Comparison of ENCODE assay signal across 12 cellular contexts in the genomic region with DNA sequence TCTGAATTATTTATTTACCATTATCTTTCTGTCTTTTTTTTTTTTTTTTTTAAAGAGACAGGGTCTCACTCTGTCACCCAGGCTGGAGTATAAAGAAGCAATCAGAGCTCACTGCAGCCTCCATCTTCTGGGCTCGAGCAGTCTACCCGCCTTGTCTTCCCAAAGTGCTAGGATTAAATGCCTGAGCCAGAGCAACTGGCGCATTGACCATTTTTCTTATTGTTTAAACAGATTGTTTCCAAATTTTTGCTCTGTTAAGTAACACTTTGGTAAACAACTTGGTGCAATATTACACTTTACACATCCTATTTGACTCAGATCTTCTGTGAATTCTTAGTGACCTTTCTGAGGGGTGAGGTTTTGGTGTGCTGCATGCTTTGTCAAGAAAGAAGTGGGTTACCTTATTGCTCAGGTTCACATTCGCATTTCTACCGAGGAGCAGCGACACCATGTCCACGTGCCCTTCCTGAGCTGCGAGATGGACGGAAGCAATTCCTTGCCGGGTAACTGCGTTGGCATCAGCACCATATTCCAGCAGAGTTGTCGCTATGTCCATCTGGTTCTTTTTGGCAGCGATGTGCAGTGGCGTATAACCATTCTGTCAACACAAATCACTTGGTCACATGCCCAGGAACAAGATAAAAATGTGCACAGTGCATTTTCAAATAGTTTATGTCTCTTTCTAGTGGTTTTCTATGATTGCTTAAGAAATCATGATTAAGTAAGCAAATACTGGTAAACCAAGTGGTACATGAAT.
DNase-seq lines count a peak whose midpoint lies in the region; ATAC-seq and TF ChIP-seq lines count a peak whose summit lies in the region.
"Had no signal": no experiment of that assay in that cellular context is flagged by ENCODE, and none has a peak within 500 bp of the region (broad histone marks: within the 10 kb centered on the region; RNA-seq: fewer than 3 reads in every experiment).

No MANE protein-coding gene starts in this region.

- intact Hi-C loops in Right ventricle myocardium inferior (cut with DNase I): loop anchor here (5.0 kb wide), 1 partner anchor 64 kb away; no protein-coding TSS in a partner anchor
- intact Hi-C loops in cardiac septum (cut with DNase I): loop anchor here (5.0 kb wide), 1 partner anchor 44 kb away; no protein-coding TSS in a partner anchor
- intact Hi-C loops in dorsolateral prefrontal cortex (cut with DNase I): no loop called here

- peak overlapping the region in 2 of 59 donors; percentile 1 to 6 for H3K4me3 ChIP-seq in dorsolateral prefrontal cortex
- no peak overlapping the region for H3K4me3 ChIP-seq in lung
- H3K4me3 ChIP-seq: PC-9, testis had no signal

- DNase-seq in Right ventricle myocardium inferior (ENCODE audit: missing footprints): peak; percentile 75
- DNase-seq in cardiac septum (ENCODE audit: low spot score): no peak
- DNase-seq in dorsolateral prefrontal cortex: peak in 9 of 10 donors; percentile 35 to 94 (median 66)
- peak; percentile 29 for DNase-seq in lung (ENCODE audit: low spot score)
- DNase-seq in NCI-H1436 treated with DMSO at 0.1 percent for 48 hours (lab: John Stamatoyannopoulos, UW): no peak
- no peak for DNase-seq in NCI-H748 treated with DMSO at 0.1 percent for 48 hours (lab: John Stamatoyannopoulos, UW)
- DNase-seq in NCI-H748 (lab: John Stamatoyannopoulos, UW; ENCODE audit: unreplicated experiment): no peak
- DNase-seq: activated CD4-positive, alpha-beta T cell treated with anti-CD3 and anti-CD28 coated beads for 36 hours; activated T-cell treated with anti-CD3 and anti-CD28 coated beads, Interleukin-2, amount 50 U/mL, for 72 hours; testis had no signal

- peak; percentile 88 for ATAC-seq in Right ventricle myocardium inferior
- ATAC-seq in lung (ENCODE audit: insufficient read depth, low FRiP score): no peak
- no peak for ATAC-seq in activated CD4-positive, CD25-positive, alpha-beta regulatory T cell treated with anti-CD3 and anti-CD28 coated beads, Interleukin-2, amount 50 U/mL, for 24 hours
- ATAC-seq: activated CD4-positive, alpha-beta T cell treated with anti-CD3 and anti-CD28 coated beads for 36 hours; activated T-cell treated with anti-CD3 and anti-CD28 coated beads, Interleukin-2, amount 50 U/mL, for 72 hours had no signal

- H3K27ac ChIP-seq in dorsolateral prefrontal cortex: peak overlapping the region in 54 of 59 donors; percentile 0 to 93 (median 62)
- peak overlapping the region in 1 of 2 donors; percentile 52 for H3K27ac ChIP-seq in lung (ENCODE audit: low read depth in 1 of 2, low read length in 1 of 2)
- H3K27ac ChIP-seq: PC-9, testis had no signal

- peak in 1 of 56 donors; percentile 11 for TF ChIP-seq CTCF in dorsolateral prefrontal cortex (IDR thresholded peaks at IDR 0.05 in 54 of 56, conservative IDR thresholded peaks at IDR 0.05 in 2 of 56; ENCODE audit: low read depth in 1 of 56, partially characterized antibody in 56 of 56)
- TF ChIP-seq CTCF in lung (IDR thresholded peaks at IDR 0.05; ENCODE audit: control extremely low read depth, extremely low read depth): no peak

- WGBS in lung, 2 donors: 72 to 85% methylated on average over 14 of the region's 14 CpGs

- H3K36me3 ChIP-seq in lung (ENCODE audit: control insufficient read depth in 2 of 2, insufficient read depth in 2 of 2, low read length in 2 of 2): peaks cover 2 to 10% of the 10 kb centered on the region in 2 donors

- H3K4me1 ChIP-seq in lung (ENCODE audit: control insufficient read depth in 2 of 2, insufficient read depth in 2 of 2, low read length in 2 of 2): peaks cover 0 to 16% of the 10 kb centered on the region in 2 donors
- H3K4me1 ChIP-seq: testis had no signal

- no peaks in the 10 kb centered on the region for H3K9me3 ChIP-seq in lung (ENCODE audit: control insufficient read depth in 2 of 2, insufficient read depth in 1 of 2, low read length in 1 of 2)
- H3K9me3 ChIP-seq: testis had no signal

- H3K27me3 ChIP-seq in dorsolateral prefrontal cortex: no peaks in the 10 kb centered on the region
- no peaks in the 10 kb centered on the region for H3K27me3 ChIP-seq in lung (ENCODE audit: control insufficient read depth, insufficient read depth)
- H3K27me3 ChIP-seq: testis had no signal

Comparison
In these comparisons a context has a peak if more than half of its experiments do, and no peak if none do; other contexts are left out.
1. DNase-seq: peak in Right ventricle myocardium inferior (single experiment), dorsolateral prefrontal cortex (9 of 10) and lung (single experiment); none in cardiac septum (single experiment), NCI-H1436 treated with DMSO at 0.1 percent for 48 hours (single experiment), NCI-H748 treated with DMSO at 0.1 percent for 48 hours (single experiment) and NCI-H748 (single experiment).
2. intact Hi-C loops: an anchor here in Right ventricle myocardium inferior (5.0 kb wide) and cardiac septum (5.0 kb wide); none called in dorsolateral prefrontal cortex.